ENCODE assay signal across 8 cellular contexts in genomic region chr9:34611811-34612787, GRCh38. TPM values are rescaled to one million over a fixed set of nuclear protein-coding genes. Genes with fewer than 3 reads are reported as not detected.
DNase-seq lines count a peak whose midpoint lies in the region; ATAC-seq and FAIRE-seq lines count a peak whose summit lies in the region.

RPP25L (minus strand) TSS chr9:34612097; CDS start chr9:34611296, 801 bp downstream.

- no peaks in the 10 kb centered on the region; the same call in none of the 2 replicates for H3K27me3 ChIP-seq in HUES48 (ENCODE audit: control insufficient read depth, insufficient read depth, low read length)

- ATAC-seq in GM21367 (IDR thresholded peaks at IDR 0.05; ENCODE audit: unreplicated experiment): peak; percentile 75
- peak; percentile 95 to 97 for ATAC-seq in natural killer cell treated with Interleukin-12 subunit alpha and Interleukin-12 subunit beta and Interleukin-15 and Interleukin-18, amount 100 ng/mL, for 72 hours

- H3K27ac ChIP-seq in HUES48 (ENCODE audit: low read depth, low read length): peak within 1 kb of the TSS; percentile 73

- intact Hi-C loops in activated T-helper 2 cell treated with anti-CD3 and anti-CD28 coated beads, Interferon-gamma antibody, Interleukin-2, Interleukin-4, amounts not matched to agents 10 μg/mL and 5 μg/mL and 100 μg/mL, durations not matched to agents 14 hours and 24 hours and 36 hours (cut with micrococcal nuclease): loop anchor here (1.0 to 5.0 kb wide), 5 partner anchors 8 to 280 kb away; partner anchors contain the start of genes DCTN3, DNAI1, FAM219A and GALT

- DNase-seq in DMS 273 (lab: John Stamatoyannopoulos, UW; ENCODE audit: unreplicated experiment) (peak; percentile 96), RCC 7860 (ENCODE audit: low spot score) (peak; percentile 49), fibroblast of peridontal ligament (ENCODE audit: extremely low read depth) (peak; percentile 65)
- DNase-seq in activated T-helper 2 cell treated with anti-CD3 and anti-CD28 coated beads, Interferon-gamma antibody, Interleukin-2, Interleukin-4, amounts not matched to agents 10 μg/mL and 5 μg/mL and 100 μg/mL, durations not matched to agents 14 hours and 24 hours and 36 hours (ENCODE audit: low spot score): peak; percentile 81
- DNase-seq in natural killer cell treated with Interleukin-12 subunit alpha and Interleukin-12 subunit beta and Interleukin-15 and Interleukin-18, amount 100 ng/mL, for 72 hours (ENCODE audit: low spot score): peak; percentile 95
- peak; percentile 77 for DNase-seq in stimulated activated naive CD4-positive, alpha-beta T cell treated with Interleukin-2 at 50 U/mL for 16 hours (lab: John Stamatoyannopoulos, UW)

- H3K4me3 Mint-ChIP-seq in activated T-helper 2 cell treated with anti-CD3 and anti-CD28 coated beads, Interferon-gamma antibody, Interleukin-2, Interleukin-4, amounts not matched to agents 10 μg/mL and 5 μg/mL and 100 μg/mL, durations not matched to agents 14 hours and 24 hours and 36 hours (ENCODE audit: low read depth): peak within 1 kb of the TSS; percentile 90
- peak within 1 kb of the TSS; percentile 95 for H3K4me3 Mint-ChIP-seq in natural killer cell treated with Interleukin-12 subunit alpha and Interleukin-12 subunit beta and Interleukin-15 and Interleukin-18, amount 100 ng/mL, for 72 hours

- peaks cover 8% of the 10 kb centered on the region; the same call in 1 of the 2 replicates for H3K4me1 ChIP-seq in HUES48 (ENCODE audit: control insufficient read depth, insufficient read depth, low read length)

- no peak for FAIRE-seq in RCC 7860 (lab: Jason Lieb, UNC)

- H3K27me3 Mint-ChIP-seq in activated T-helper 2 cell treated with anti-CD3 and anti-CD28 coated beads, Interferon-gamma antibody, Interleukin-2, Interleukin-4, amounts not matched to agents 10 μg/mL and 5 μg/mL and 100 μg/mL, durations not matched to agents 14 hours and 24 hours and 36 hours (ENCODE audit: low read depth): no peaks in the 10 kb centered on the region
- H3K27me3 Mint-ChIP-seq in natural killer cell treated with Interleukin-12 subunit alpha and Interleukin-12 subunit beta and Interleukin-15 and Interleukin-18, amount 100 ng/mL, for 72 hours: no peaks in the 10 kb centered on the region

- H3K9ac ChIP-seq in HUES48 (ENCODE audit: low read depth, low read length): peak within 1 kb of the TSS; percentile 84

- peaks cover 31% of the 10 kb centered on the region for H3K36me3 Mint-ChIP-seq in activated T-helper 2 cell treated with anti-CD3 and anti-CD28 coated beads, Interferon-gamma antibody, Interleukin-2, Interleukin-4, amounts not matched to agents 10 μg/mL and 5 μg/mL and 100 μg/mL, durations not matched to agents 14 hours and 24 hours and 36 hours (ENCODE audit: low read depth)
- peaks cover 8% of the 10 kb centered on the region for H3K36me3 Mint-ChIP-seq in natural killer cell treated with Interleukin-12 subunit alpha and Interleukin-12 subunit beta and Interleukin-15 and Interleukin-18, amount 100 ng/mL, for 72 hours

- H3K9me3 ChIP-seq in HUES48 (ENCODE audit: control insufficient read depth, insufficient read depth, low read length): no peaks in the 10 kb centered on the region

- peaks cover 11% of the 10 kb centered on the region for H3K4me1 Mint-ChIP-seq in activated T-helper 2 cell treated with anti-CD3 and anti-CD28 coated beads, Interferon-gamma antibody, Interleukin-2, Interleukin-4, amounts not matched to agents 10 μg/mL and 5 μg/mL and 100 μg/mL, durations not matched to agents 14 hours and 24 hours and 36 hours (ENCODE audit: low read depth)
- H3K4me1 Mint-ChIP-seq in natural killer cell treated with Interleukin-12 subunit alpha and Interleukin-12 subunit beta and Interleukin-15 and Interleukin-18, amount 100 ng/mL, for 72 hours (ENCODE audit: low read depth in 2 of 2): peaks cover 19% of the 10 kb centered on the region in 2 donors

- H3K9me3 Mint-ChIP-seq in activated T-helper 2 cell treated with anti-CD3 and anti-CD28 coated beads, Interferon-gamma antibody, Interleukin-2, Interleukin-4, amounts not matched to agents 10 μg/mL and 5 μg/mL and 100 μg/mL, durations not matched to agents 14 hours and 24 hours and 36 hours: no peaks in the 10 kb centered on the region
- no peaks in the 10 kb centered on the region for H3K9me3 Mint-ChIP-seq in natural killer cell treated with Interleukin-12 subunit alpha and Interleukin-12 subunit beta and Interleukin-15 and Interleukin-18, amount 100 ng/mL, for 72 hours

- peak within 1 kb of the TSS; percentile 93 for H3K27ac Mint-ChIP-seq in activated T-helper 2 cell treated with anti-CD3 and anti-CD28 coated beads, Interferon-gamma antibody, Interleukin-2, Interleukin-4, amounts not matched to agents 10 μg/mL and 5 μg/mL and 100 μg/mL, durations not matched to agents 14 hours and 24 hours and 36 hours
- H3K27ac Mint-ChIP-seq in natural killer cell treated with Interleukin-12 subunit alpha and Interleukin-12 subunit beta and Interleukin-15 and Interleukin-18, amount 100 ng/mL, for 72 hours: peak within 1 kb of the TSS; percentile 93 to 95

- peak within 1 kb of the TSS; percentile 94 for H3K4me3 ChIP-seq in HUES48 (ENCODE audit: low read depth, low read length)

- no peaks in the 10 kb centered on the region for H3K36me3 ChIP-seq in HUES48 (ENCODE audit: control insufficient read depth, insufficient read depth, low read length)

RNA-seq across cellular contexts. Expression of gene RPP25L, which starts in this region (rescaled TPM):
- total RNA-seq in activated T-helper 2 cell treated with anti-CD3 and anti-CD28 coated beads, Interferon-gamma antibody, Interleukin-2, Interleukin-4, amounts not matched to agents 10 μg/mL and 5 μg/mL and 100 μg/mL, durations not matched to agents 14 hours and 24 hours and 36 hours: 33.7 and 35.0 TPM in 2 replicates
- 10 to 100 TPM; 22.7 to 23.1 TPM for total RNA-seq in natural killer cell treated with Interleukin-12 subunit alpha and Interleukin-12 subunit beta and Interleukin-15 and Interleukin-18, amount 100 ng/mL, for 72 hours

Comparison
In these comparisons a context has a peak if more than half of its experiments do, and no peak if none do; other contexts are left out.
1. Peak in every context shown above with its lines: DNase-seq, ATAC-seq, H3K4me3 ChIP-seq and H3K27ac ChIP-seq.